In genomic region chr21:34890724-34891609, GRCh38 we compare ENCODE assay signal across 1 cellular context.
TF ChIP-seq lines count a peak whose summit lies in the region.

No MANE protein-coding gene starts in this region.

TF ChIP-seq in WTC11, 78 proteins besides CTCF, POLR2A, EP300 and RAD21 (continued from another document):
- no peak for TF ChIP-seq ZBTB43 (CRISPR knock-in tag; IDR thresholded peaks at IDR 0.05)
- TF ChIP-seq ZNF281 (CRISPR knock-in tag; IDR thresholded peaks at IDR 0.05) = no peak
- no peak for TF ChIP-seq ATF2 (CRISPR knock-in tag; IDR thresholded peaks at IDR 0.05; ENCODE audit: borderline replicate concordance, low read depth)
- TF ChIP-seq HMGXB4 (CRISPR knock-in tag; IDR thresholded peaks at IDR 0.05) = no peak
- no peak for TF ChIP-seq FOXJ3 (CRISPR knock-in tag; IDR thresholded peaks at IDR 0.05; ENCODE audit: borderline replicate concordance)
- TF ChIP-seq ZNF232 (CRISPR knock-in tag; IDR thresholded peaks at IDR 0.05) = no peak
- no peak for TF ChIP-seq ZNF121 (CRISPR knock-in tag; IDR thresholded peaks at IDR 0.05)
- TF ChIP-seq ZNF532 (CRISPR knock-in tag; IDR thresholded peaks at IDR 0.05; ENCODE audit: borderline replicate concordance) = no peak
- TF ChIP-seq MLX (CRISPR knock-in tag; IDR thresholded peaks at IDR 0.05) = no peak
